1 cellular context compared by ENCODE assay signal in genomic region chr6:28597924-28598323, GRCh38.
A peak's percentile ranks its signal among the peaks of the same experiment; 100 is the strongest.
TF ChIP-seq lines count a peak whose summit lies in the region.

No MANE protein-coding gene starts in this region.

TF ChIP-seq in H1, 55 proteins besides CTCF, POLR2A, EP300 and RAD21:
- TF ChIP-seq RBBP5 (IDR thresholded peaks at IDR 0.05; ENCODE audit: borderline replicate concordance, low read depth, low read length) (no peak), ASH2L (IDR thresholded peaks at IDR 0.05; ENCODE audit: low read length) (peak; percentile 14)
TF ChIP-seq in H1: peak in this region for 1.
